ENCODE assay signal across 8 cellular contexts in the genomic region with DNA sequence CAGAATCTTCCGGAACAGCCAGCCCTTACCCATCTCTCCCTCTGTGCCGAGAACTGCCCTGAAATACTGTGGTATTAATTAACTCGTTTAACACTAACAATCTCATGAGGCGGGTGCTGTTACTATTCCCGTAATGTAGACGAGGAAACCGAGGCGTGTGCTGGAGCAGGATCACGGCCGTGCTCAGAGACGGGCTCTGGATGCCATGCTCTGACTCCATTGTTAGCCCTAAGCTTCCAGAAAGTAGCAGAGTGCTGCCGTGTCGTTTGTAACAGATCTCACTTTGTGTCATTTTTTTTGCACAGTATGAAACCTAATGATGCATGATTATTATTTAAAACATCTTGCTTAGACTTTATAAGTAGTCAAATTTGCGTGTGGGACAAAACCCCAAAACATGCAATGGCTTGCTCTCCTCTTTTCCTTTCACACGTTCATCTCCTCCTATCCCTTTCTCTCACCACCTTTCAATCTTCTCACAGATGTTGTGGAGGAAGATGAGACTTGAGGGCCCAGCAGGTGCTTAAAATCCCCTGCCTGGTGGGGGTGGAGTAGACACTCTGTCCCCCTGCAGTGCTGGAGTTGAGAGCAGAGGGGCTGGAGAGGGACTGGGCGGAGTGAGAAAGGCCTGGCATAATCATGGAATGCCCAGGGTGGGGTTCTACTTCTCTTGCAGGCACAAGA. TPM values are rescaled to one million over a fixed set of nuclear protein-coding genes. Genes with fewer than 3 reads are reported as not detected.
DNase-seq lines count a peak whose midpoint lies in the region; ATAC-seq, FAIRE-seq and TF ChIP-seq lines count a peak whose summit lies in the region.

No MANE protein-coding gene starts in this region.

- H3K27ac Mint-ChIP-seq in activated naive CD4-positive, alpha-beta T cell treated with anti-CD3 and anti-CD28 coated beads, Interleukin-2, amount 50 U/mL, for 24 hours = peak overlapping the region; percentile 100

- peaks cover 21% of the 10 kb centered on the region for H3K36me3 Mint-ChIP-seq in activated naive CD4-positive, alpha-beta T cell treated with anti-CD3 and anti-CD28 coated beads, Interleukin-2, amount 50 U/mL, for 24 hours

- no peaks in the 10 kb centered on the region for H3K9me3 ChIP-seq in adipocyte (ENCODE audit: control insufficient read depth, low read length)
- no peaks in the 10 kb centered on the region for H3K9me3 ChIP-seq in iPS-18c (ENCODE audit: control insufficient read depth, insufficient read depth, low read length)
- no peaks in the 10 kb centered on the region for H3K9me3 ChIP-seq in stomach

- intact Hi-C loops in stomach (cut with DNase I; ENCODE audit: low total_unique reads) = no loop called here

- 10 to 17% (median 10%) methylated on average over 13 to 16 of the region's 16 CpGs for WGBS in stomach, 5 donors

- peak overlapping the region; percentile 98 for H3K4me3 Mint-ChIP-seq in activated naive CD4-positive, alpha-beta T cell treated with anti-CD3 and anti-CD28 coated beads, Interleukin-2, amount 50 U/mL, for 24 hours

- no peak for FAIRE-seq in HTR-8/SVneo (lab: Jason Lieb, UNC)

- H3K4me3 ChIP-seq in Jurkat, Clone E6-1 (ENCODE audit: low read length) = peak overlapping the region; percentile 77
- H3K4me3 ChIP-seq in adipocyte (ENCODE audit: low read length) (peak overlapping the region; percentile 64), iPS-18c (ENCODE audit: insufficient read depth, low read depth, low read length) (peak overlapping the region; percentile 71), stomach (peak overlapping the region; percentile 56 to 70 (median 64))

- ATAC-seq in HG03565 (IDR thresholded peaks at IDR 0.05; ENCODE audit: unreplicated experiment) = no peak

- H3K4me1 Mint-ChIP-seq in activated naive CD4-positive, alpha-beta T cell treated with anti-CD3 and anti-CD28 coated beads, Interleukin-2, amount 50 U/mL, for 24 hours = peaks cover 50% of the 10 kb centered on the region

- H3K4me1 ChIP-seq in adipocyte (ENCODE audit: control insufficient read depth, insufficient read depth, low read length) = peaks cover 23% of the 10 kb centered on the region
- peaks cover 26 to 46% (median 34%) of the 10 kb centered on the region in 4 donors for H3K4me1 ChIP-seq in stomach

- no peak for TF ChIP-seq EP300 in stomach (IDR thresholded peaks at IDR 0.05)

- no peak for TF ChIP-seq POLR2A in stomach (IDR thresholded peaks at IDR 0.05)

- no peak for DNase-seq in activated naive CD4-positive, alpha-beta T cell treated with anti-CD3 and anti-CD28 coated beads, Interleukin-2, amount 50 U/mL, for 16 hours
- DNase-seq in Jurkat, Clone E6-1 (ENCODE audit: low read depth, low spot score) = peak; percentile 19
- DNase-seq in adipocyte (ENCODE audit: low read depth) (no peak), stomach (no peak), HTR-8/SVneo (ENCODE audit: insufficient read length, low spot score) (no peak)

- H3K27me3 ChIP-seq in adipocyte (replicated peaks; ENCODE audit: control insufficient read depth, insufficient read depth, low read length) (peaks cover 11% of the 10 kb centered on the region), stomach (no peaks in the 10 kb centered on the region)

- H3K36me3 ChIP-seq in adipocyte (ENCODE audit: control insufficient read depth, insufficient read depth, low read length, severe bottlenecking) (no peaks in the 10 kb centered on the region), stomach (peaks cover 0 to 33% (median 28%) of the 10 kb centered on the region in 4 donors)

- no peaks in the 10 kb centered on the region for H3K9me3 Mint-ChIP-seq in activated naive CD4-positive, alpha-beta T cell treated with anti-CD3 and anti-CD28 coated beads, Interleukin-2, amount 50 U/mL, for 24 hours

- H3K9ac ChIP-seq in adipocyte (ENCODE audit: low read length) = no peak overlapping the region

- H3K27ac ChIP-seq in stomach = peak overlapping the region; percentile 86 to 96 (median 94)

- H3K27me3 Mint-ChIP-seq in activated naive CD4-positive, alpha-beta T cell treated with anti-CD3 and anti-CD28 coated beads, Interleukin-2, amount 50 U/mL, for 24 hours = no peaks in the 10 kb centered on the region

- TF ChIP-seq CTCF in stomach (IDR thresholded peaks at IDR 0.05) = no peak

RNA-seq across cellular contexts. Expression of a gene that starts 0.5 kb away (rescaled TPM):
- polyA plus RNA-seq in Jurkat, Clone E6-1 (2012; ENCODE audit: insufficient read depth, insufficient read length) = 7.5 TPM
- 10 to 100 TPM in 3 of 5 donors, 1 to 10 TPM in 2; 2.3 to 68.7 (median 16.2) TPM for total RNA-seq in stomach
- 10 to 100 TPM in 1 of 3 donors, 1 to 10 TPM in 2; 3.1 to 10.1 (median 7.0) TPM for polyA plus RNA-seq in stomach

RNA-seq across cellular contexts. Expression of a gene that starts 0.7 kb away (rescaled TPM):
- 33.4 TPM for polyA plus RNA-seq in Jurkat, Clone E6-1 (2012; ENCODE audit: insufficient read depth, insufficient read length)
- total RNA-seq in stomach = 10 to 100 TPM in 3 of 5 donors, not detected in 2; 11.6 to 15.9 (median 14.2) TPM
- polyA plus RNA-seq in stomach = 1 to 10 TPM; 5.6 to 7.6 (median 7.4) TPM

RNA-seq across cellular contexts. Expression of a gene that starts 17.6 kb away (rescaled TPM):
- 1.1 TPM for polyA plus RNA-seq in Jurkat, Clone E6-1 (2012; ENCODE audit: insufficient read depth, insufficient read length)
- 100 to 1,000 TPM in 1 of 5 donors, 10 to 100 TPM in 4; 33.5 to 244 (median 70.9) TPM for total RNA-seq in stomach
- 100 to 1,000 TPM; 161 to 232 (median 197) TPM for polyA plus RNA-seq in stomach

RNA-seq across cellular contexts. Expression of a gene that starts 44.8 kb away (rescaled TPM):
- polyA plus RNA-seq in Jurkat, Clone E6-1 (2012; ENCODE audit: insufficient read depth, insufficient read length) = 95.3 TPM
- total RNA-seq in stomach = 100 to 1,000 TPM in 3 of 5 donors, 10 to 100 TPM in 2; 44.2 to 298 (median 104) TPM
- polyA plus RNA-seq in stomach = 10 to 100 TPM; 35.9 to 41.5 (median 36.4) TPM

RNA-seq across cellular contexts. Expression of a gene that starts 55.3 kb away (rescaled TPM):
- polyA plus RNA-seq in Jurkat, Clone E6-1 (2012; ENCODE audit: insufficient read depth, insufficient read length) = 8.2 TPM
- total RNA-seq in stomach = 10 to 100 TPM in 2 of 5 donors, 1 to 10 TPM in 1, not detected in 2; 2.0 to 17.0 (median 14.8) TPM
- polyA plus RNA-seq in stomach = 1 to 10 TPM; 1.8 to 2.6 (median 2.4) TPM
